35 cellular contexts compared by ENCODE assay signal in genomic region chr1:65006806-65007205, GRCh38.
"Had no signal": no experiment of that assay in that cellular context is flagged by ENCODE, and none has a peak within 500 bp of the region (broad histone marks: within the 10 kb centered on the region; RNA-seq: fewer than 3 reads in every experiment).

No MANE protein-coding gene starts in this region.

- H3K36me3 Mint-ChIP-seq: activated naive CD8-positive, alpha-beta T cell had no signal

- H3K27me3 Mint-ChIP-seq: activated B cell treated with CpG ODN at 0.5 μM for 24 hours; activated naive CD8-positive, alpha-beta T cell; activated T-helper 17 cell treated with anti-CD3 and anti-CD28 coated beads, Interleukin-2, amount 50 U/mL, for 72 hours; dendritic cell treated with granulocyte-macrophage colony-stimulating factor and Interleukin-4, amounts not matched to agents 40 ng/mL and 50 ng/mL, for 4 days; T-cell had no signal

- H3K36me3 ChIP-seq: ascending aorta, breast epithelium, cardiac muscle cell, gastrocnemius medialis, WERI-Rb-1 had no signal

- H3K9me3 Mint-ChIP-seq: activated B cell treated with CpG ODN at 0.5 μM for 24 hours; activated T-cell treated with anti-CD3 and anti-CD28 coated beads, Interleukin-2, amount 50 U/mL, for 4 hours; activated T-helper 17 cell treated with anti-CD3 and anti-CD28 coated beads, Interleukin-2, amount 50 U/mL, for 72 hours; T-cell had no signal

- ATAC-seq: activated CD4-positive, CD25-positive, alpha-beta regulatory T cell treated with anti-CD3 and anti-CD28 coated beads, Interleukin-2, amount 50 U/mL, for 24 hours; activated CD8-positive, alpha-beta T cell treated with anti-CD3 and anti-CD28 coated beads for 36 hours; activated T-cell treated with anti-CD3 and anti-CD28 coated beads, Interleukin-2, amount 50 U/mL, for 4 hours; activated T-helper 17 cell treated with anti-CD3 and anti-CD28 coated beads, Interleukin-2, amount 50 U/mL, for 72 hours; esophagus mucosa; foreskin keratinocyte; gastrocnemius medialis; heart left ventricle; T-cell had no signal

- H3K27ac Mint-ChIP-seq: activated B cell treated with CpG ODN at 0.5 μM for 24 hours; activated CD8-positive, alpha-beta T cell treated with anti-CD3 and anti-CD28 coated beads for 36 hours; activated naive CD8-positive, alpha-beta T cell; activated T-helper 17 cell treated with anti-CD3 and anti-CD28 coated beads, Interleukin-2, amount 50 U/mL, for 72 hours; brain; dendritic cell treated with granulocyte-macrophage colony-stimulating factor and Interleukin-4, amounts not matched to agents 40 ng/mL and 50 ng/mL, for 4 days; endodermal cell; T-helper 1 cell treated with Interleukin-12 subunit alpha and Interleukin-12 subunit beta and Interleukin-4 antibody, amounts not matched to agents 30 μg/mL and 1 μg/mL, for 36 hours; T-helper 2 cell treated with Interferon-gamma antibody and Interleukin-4, amounts not matched to agents 5 μg/mL and 100 μg/mL, for 36 hours had no signal

- H3K4me3 Mint-ChIP-seq: activated B cell treated with CpG ODN at 0.5 μM for 24 hours; activated CD8-positive, alpha-beta T cell treated with anti-CD3 and anti-CD28 coated beads for 36 hours; activated naive CD8-positive, alpha-beta T cell; activated T-cell treated with anti-CD3 and anti-CD28 coated beads, Interleukin-2, amount 50 U/mL, for 4 hours; activated T-helper 17 cell treated with anti-CD3 and anti-CD28 coated beads, Interleukin-2, amount 50 U/mL, for 72 hours; brain; dendritic cell treated with granulocyte-macrophage colony-stimulating factor and Interleukin-4, amounts not matched to agents 40 ng/mL and 50 ng/mL, for 4 days; endodermal cell; T-cell; T-helper 1 cell treated with Interleukin-12 subunit alpha and Interleukin-12 subunit beta and Interleukin-4 antibody, amounts not matched to agents 30 μg/mL and 1 μg/mL, for 36 hours; T-helper 2 cell treated with Interferon-gamma antibody and Interleukin-4, amounts not matched to agents 5 μg/mL and 100 μg/mL, for 36 hours had no signal

- H3K9me3 ChIP-seq: ascending aorta, breast epithelium, gastrocnemius medialis, heart left ventricle had no signal

- H3K4me3 ChIP-seq: ascending aorta, breast epithelium, cardiac muscle cell, coronary artery, dorsolateral prefrontal cortex, gastrocnemius medialis, heart left ventricle had no signal

- DNase-seq: activated B cell treated with CpG ODN at 0.5 μM for 24 hours; activated CD4-positive, alpha-beta T cell treated with anti-CD3 and anti-CD28 coated beads for 48 hours; activated CD4-positive, alpha-beta T cell treated with anti-CD3 and anti-CD28 coated beads, Interleukin-2, amount 50 U/mL, for 1 hour; activated CD4-positive, alpha-beta T cell treated with anti-CD3 and anti-CD28 coated beads, Interleukin-2, amount 50 U/mL, for 48 hours; activated CD8-positive, alpha-beta memory T cell treated with anti-CD3 and anti-CD28 coated beads for 24 hours; activated CD8-positive, alpha-beta T cell treated with anti-CD3 and anti-CD28 coated beads for 36 hours; activated effector memory CD4-positive, alpha-beta T cell treated with Interleukin-2 at 50 U/mL for 16 hours; activated gamma-delta T cell treated with Interleukin-2 at 50 U/mL for 16 hours; activated naive CD4-positive, alpha-beta T cell treated with anti-CD3 and anti-CD28 coated beads, Interleukin-2, amount 50 U/mL, for 16 hours; activated naive CD4-positive, alpha-beta T cell treated with Interleukin-2 at 50 U/mL for 16 hours; activated T-cell treated with anti-CD3 and anti-CD28 coated beads, Interleukin-2, amount 50 U/mL, for 4 hours; central memory CD4-positive, alpha-beta T cell; cerebellar nuclear complex; dorsolateral prefrontal cortex; effector memory CD4-positive, alpha-beta T cell; endodermal cell; foreskin keratinocyte; gastrocnemius medialis; glutamatergic neuron; heart left ventricle; T-cell; T1000; WERI-Rb-1 had no signal

- H3K27me3 ChIP-seq: ascending aorta, breast epithelium, dorsolateral prefrontal cortex, gastrocnemius medialis, heart left ventricle had no signal

- H3K4me1 ChIP-seq: foreskin keratinocyte had no signal

- H3K27ac ChIP-seq: ascending aorta, cardiac muscle cell, coronary artery, dorsolateral prefrontal cortex, foreskin keratinocyte, gastrocnemius medialis, heart left ventricle, WERI-Rb-1 had no signal
